Comparison of ENCODE assay signal across 21 cellular contexts in the genomic region with DNA sequence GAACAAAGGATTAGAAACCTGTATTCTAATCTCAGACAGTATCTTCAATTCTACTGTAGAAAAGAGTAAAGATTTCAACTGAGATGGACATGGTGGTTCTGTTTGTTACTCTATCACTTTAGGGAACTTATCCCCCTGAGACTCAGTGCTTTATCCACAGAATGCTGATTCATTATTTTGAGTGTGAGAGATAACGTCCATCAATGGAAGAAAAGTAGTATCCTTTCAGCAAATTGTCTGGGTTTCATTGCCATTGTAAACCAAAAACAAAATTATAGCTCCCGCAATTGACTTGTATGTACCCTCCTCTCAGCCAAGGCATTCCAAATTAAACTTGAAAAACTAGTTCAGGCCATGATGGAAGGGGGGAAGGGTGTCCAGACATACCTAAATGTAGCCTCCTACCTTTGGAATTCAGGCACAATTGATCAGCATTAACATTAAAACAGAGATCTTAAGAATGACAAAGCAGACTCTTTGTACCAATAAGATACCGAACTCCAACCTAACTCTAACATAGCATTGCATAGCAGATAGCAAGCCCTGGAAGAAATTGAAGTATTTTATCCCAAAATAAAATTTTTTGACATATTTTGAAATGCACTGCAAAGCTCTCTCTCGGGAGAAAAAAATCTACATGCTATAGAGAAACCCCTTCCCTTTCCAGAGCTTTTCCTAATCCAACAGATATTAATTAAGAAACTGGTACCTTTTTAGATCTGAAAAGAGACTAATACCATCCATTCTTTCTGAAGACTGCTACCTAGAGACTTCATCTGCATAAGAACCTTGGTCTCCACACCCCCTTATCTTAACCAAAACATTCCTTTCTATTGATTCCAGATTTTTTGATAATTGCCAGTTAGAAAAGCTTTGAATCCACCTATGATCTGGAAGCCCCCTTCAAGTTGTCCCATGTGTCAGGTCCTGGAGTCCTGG.
DNase-seq lines count a peak whose midpoint lies in the region; ATAC-seq and TF ChIP-seq lines count a peak whose summit lies in the region.
"Had no signal": no experiment of that assay in that cellular context is flagged by ENCODE, and none has a peak within 500 bp of the region (broad histone marks: within the 10 kb centered on the region; RNA-seq: fewer than 3 reads in every experiment).

No MANE protein-coding gene starts in this region.

- WGBS in iPS DF 6.9 (ENCODE audit: insufficient coverage, insufficient read length), result no CpG with 5 or more reads among the region's 4 CpGs

- intact Hi-C loops in lower lobe of right lung (cut with DNase I), result no loop called here

- no peak overlapping the region for H3K4me3 ChIP-seq in H7 (ENCODE audit: insufficient read depth, low read depth, low read length)
- no peak overlapping the region for H3K4me3 ChIP-seq in NT2/D1 (ENCODE audit: insufficient read length, low read depth)
- no peak overlapping the region for H3K4me3 ChIP-seq in iPS DF 6.9 (ENCODE audit: low read length)
- no peak overlapping the region for H3K4me3 ChIP-seq in lower lobe of right lung

- no peaks in the 10 kb centered on the region for H3K36me3 ChIP-seq in H7 (replicated peaks; ENCODE audit: control insufficient read depth, insufficient read depth, low read length)
- H3K36me3 ChIP-seq in NT2/D1 (ENCODE audit: insufficient read depth, insufficient read length, low read length), result no peaks in the 10 kb centered on the region
- no peaks in the 10 kb centered on the region for H3K36me3 ChIP-seq in iPS DF 6.9 (ENCODE audit: control insufficient read depth, insufficient read depth, low read length)
- no peaks in the 10 kb centered on the region for H3K36me3 ChIP-seq in lower lobe of right lung

- no peaks in the 10 kb centered on the region for H3K27me3 ChIP-seq in H7 (ENCODE audit: control insufficient read depth, insufficient read depth, low read length)
- no peaks in the 10 kb centered on the region for H3K27me3 ChIP-seq in NT2/D1 (ENCODE audit: insufficient read depth, insufficient read length)
- H3K27me3 ChIP-seq in iPS DF 6.9 (ENCODE audit: control insufficient read depth, insufficient read depth, low read length), result no peaks in the 10 kb centered on the region
- no peaks in the 10 kb centered on the region for H3K27me3 ChIP-seq in lower lobe of right lung (ENCODE audit: low read depth)

- ATAC-seq in lower lobe of right lung, result no peak
- ATAC-seq: SK-N-SH treated with all-trans-retinoic acid at 6 μM for 48 hours had no signal

- H3K4me1 ChIP-seq in NT2/D1 (ENCODE audit: insufficient read depth, insufficient read length), result no peaks in the 10 kb centered on the region
- H3K4me1 ChIP-seq in iPS DF 6.9 (ENCODE audit: control insufficient read depth, insufficient read depth, low read length), result peaks cover 7% of the 10 kb centered on the region; the same call in 1 of the 2 replicates
- no peaks in the 10 kb centered on the region for H3K4me1 ChIP-seq in lower lobe of right lung

- H3K9ac ChIP-seq in NT2/D1 (ENCODE audit: insufficient read length, low read depth), result no peak overlapping the region

- DNase-seq in H7, result peak; percentile 8
- peak; percentile 81 for DNase-seq in NT2/D1 (ENCODE audit: low read depth, low spot score)
- DNase-seq in iPS DF 6.9 (ENCODE audit: low read depth, low spot score), result peak; percentile 87
- DNase-seq in left kidney (ENCODE audit: low read depth, low spot score), result peak; percentile 18
- no peak for DNase-seq in ecto neural progenitor cell (ENCODE audit: low spot score)
- DNase-seq in lower lobe of right lung, result no peak
- no peak for DNase-seq in NCI-H774 (lab: John Stamatoyannopoulos, UW)
- no peak for DNase-seq in DMS153 (lab: John Stamatoyannopoulos, UW)
- DNase-seq: DND-41, GDM1, HFFc6, IMR-90, Karpas-422, NCI-H1048, NCI-H1436, NCI-H2081, NCI-H2171 treated with DMSO at 0.1 percent for 48 hours, NCI-H446, RPMI8226, SHP77 treated with DMSO at 0.1 percent for 48 hours had no signal

- no peak for TF ChIP-seq CTCF in lower lobe of right lung (IDR thresholded peaks at IDR 0.05)

- peak overlapping the region; percentile 97 for H3K27ac ChIP-seq in iPS DF 6.9 (ENCODE audit: low read length)
- H3K27ac ChIP-seq in lower lobe of right lung, result no peak overlapping the region

- H3K9me3 ChIP-seq in NT2/D1 (ENCODE audit: insufficient read depth, low read length) (peaks cover 15% of the 10 kb centered on the region; the same call in 1 of the 2 replicates), iPS DF 6.9 (ENCODE audit: control insufficient read depth, insufficient read depth, low read length) (no peaks in the 10 kb centered on the region), lower lobe of right lung (no peaks in the 10 kb centered on the region)

Comparison
In these comparisons a context has a peak if more than half of its experiments do, and no peak if none do; other contexts are left out.
1. DNase-seq: peak in H7 (single experiment), NT2/D1 (single experiment), iPS DF 6.9 (single experiment) and left kidney (single experiment); none in ecto neural progenitor cell (single experiment), lower lobe of right lung (single experiment), NCI-H774 (single experiment) and DMS153 (single experiment).